In the genomic region with DNA sequence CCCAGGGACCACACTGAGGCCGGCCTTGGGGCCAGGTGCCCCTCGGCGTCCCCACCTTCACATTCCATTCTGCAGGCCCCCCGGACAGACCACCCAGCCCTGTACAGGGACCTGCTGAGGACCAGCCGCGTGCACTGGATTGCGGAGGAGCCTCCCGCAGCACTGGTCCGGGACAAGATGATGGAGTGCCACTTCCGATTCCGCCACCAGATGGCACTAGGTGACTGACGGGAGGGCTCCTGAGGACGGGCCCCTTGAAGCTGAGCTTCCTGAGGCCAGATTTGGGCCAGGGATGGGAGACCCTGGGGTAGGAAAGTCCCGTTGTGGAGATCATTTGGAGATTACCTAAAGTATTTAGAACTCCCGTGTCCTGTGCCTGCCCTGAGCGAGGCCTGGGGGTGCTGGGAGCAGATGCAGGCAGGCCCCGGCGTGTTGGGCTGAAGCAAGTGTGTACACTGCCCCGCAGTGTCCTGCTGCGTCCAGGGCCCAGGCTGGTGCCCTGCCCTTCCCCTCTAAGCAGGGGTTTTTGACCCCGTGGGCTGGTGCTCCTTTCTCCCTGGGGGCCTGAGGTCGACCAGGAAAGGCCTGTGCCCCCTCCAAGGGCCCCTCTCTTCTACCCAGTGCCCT, we compare ENCODE assay signal across 1 cellular context.
TF ChIP-seq lines count a peak whose summit lies in the region.

No MANE protein-coding gene starts in this region.

TF ChIP-seq in GM23338, 12 proteins besides CTCF, POLR2A, EP300 and RAD21 (continued from another document):
- TF ChIP-seq, protein P1, sequence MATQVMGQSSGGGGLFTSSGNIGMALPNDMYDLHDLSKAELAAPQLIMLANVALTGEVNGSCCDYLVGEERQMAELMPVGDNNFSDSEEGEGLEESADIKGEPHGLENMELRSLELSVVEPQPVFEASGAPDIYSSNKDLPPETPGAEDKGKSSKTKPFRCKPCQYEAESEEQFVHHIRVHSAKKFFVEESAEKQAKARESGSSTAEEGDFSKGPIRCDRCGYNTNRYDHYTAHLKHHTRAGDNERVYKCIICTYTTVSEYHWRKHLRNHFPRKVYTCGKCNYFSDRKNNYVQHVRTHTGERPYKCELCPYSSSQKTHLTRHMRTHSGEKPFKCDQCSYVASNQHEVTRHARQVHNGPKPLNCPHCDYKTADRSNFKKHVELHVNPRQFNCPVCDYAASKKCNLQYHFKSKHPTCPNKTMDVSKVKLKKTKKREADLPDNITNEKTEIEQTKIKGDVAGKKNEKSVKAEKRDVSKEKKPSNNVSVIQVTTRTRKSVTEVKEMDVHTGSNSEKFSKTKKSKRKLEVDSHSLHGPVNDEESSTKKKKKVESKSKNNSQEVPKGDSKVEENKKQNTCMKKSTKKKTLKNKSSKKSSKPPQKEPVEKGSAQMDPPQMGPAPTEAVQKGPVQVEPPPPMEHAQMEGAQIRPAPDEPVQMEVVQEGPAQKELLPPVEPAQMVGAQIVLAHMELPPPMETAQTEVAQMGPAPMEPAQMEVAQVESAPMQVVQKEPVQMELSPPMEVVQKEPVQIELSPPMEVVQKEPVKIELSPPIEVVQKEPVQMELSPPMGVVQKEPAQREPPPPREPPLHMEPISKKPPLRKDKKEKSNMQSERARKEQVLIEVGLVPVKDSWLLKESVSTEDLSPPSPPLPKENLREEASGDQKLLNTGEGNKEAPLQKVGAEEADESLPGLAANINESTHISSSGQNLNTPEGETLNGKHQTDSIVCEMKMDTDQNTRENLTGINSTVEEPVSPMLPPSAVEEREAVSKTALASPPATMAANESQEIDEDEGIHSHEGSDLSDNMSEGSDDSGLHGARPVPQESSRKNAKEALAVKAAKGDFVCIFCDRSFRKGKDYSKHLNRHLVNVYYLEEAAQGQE (IDR thresholded peaks at IDR 0.05; ENCODE audit: unreplicated experiment), result no peak
- TF ChIP-seq EZH2 (IDR thresholded peaks at IDR 0.05; ENCODE audit: low read depth, unreplicated experiment) (no peak), ZNF331 (CRISPR knock-in tag; IDR thresholded peaks at IDR 0.05; ENCODE audit: low read depth) (no peak), EZH2phosphoT487 (IDR thresholded peaks at IDR 0.05; ENCODE audit: unreplicated experiment) (no peak), CREB1 (CRISPR knock-in tag; IDR thresholded peaks at IDR 0.05; ENCODE audit: low read depth) (no peak), ZNF114 (CRISPR knock-in tag; IDR thresholded peaks at IDR 0.05) (no peak), JUNB (IDR thresholded peaks at IDR 0.05; ENCODE audit: unreplicated experiment) (no peak), STAT1 (IDR thresholded peaks at IDR 0.05; ENCODE audit: unreplicated experiment) (no peak), NANOG (IDR thresholded peaks at IDR 0.05; ENCODE audit: borderline replicate concordance) (no peak)
- TF ChIP-seq, protein P2, sequence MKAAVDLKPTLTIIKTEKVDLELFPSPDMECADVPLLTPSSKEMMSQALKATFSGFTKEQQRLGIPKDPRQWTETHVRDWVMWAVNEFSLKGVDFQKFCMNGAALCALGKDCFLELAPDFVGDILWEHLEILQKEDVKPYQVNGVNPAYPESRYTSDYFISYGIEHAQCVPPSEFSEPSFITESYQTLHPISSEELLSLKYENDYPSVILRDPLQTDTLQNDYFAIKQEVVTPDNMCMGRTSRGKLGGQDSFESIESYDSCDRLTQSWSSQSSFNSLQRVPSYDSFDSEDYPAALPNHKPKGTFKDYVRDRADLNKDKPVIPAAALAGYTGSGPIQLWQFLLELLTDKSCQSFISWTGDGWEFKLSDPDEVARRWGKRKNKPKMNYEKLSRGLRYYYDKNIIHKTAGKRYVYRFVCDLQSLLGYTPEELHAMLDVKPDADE (IDR thresholded peaks at IDR 0.05), result no peak
- TF ChIP-seq, protein P3, sequence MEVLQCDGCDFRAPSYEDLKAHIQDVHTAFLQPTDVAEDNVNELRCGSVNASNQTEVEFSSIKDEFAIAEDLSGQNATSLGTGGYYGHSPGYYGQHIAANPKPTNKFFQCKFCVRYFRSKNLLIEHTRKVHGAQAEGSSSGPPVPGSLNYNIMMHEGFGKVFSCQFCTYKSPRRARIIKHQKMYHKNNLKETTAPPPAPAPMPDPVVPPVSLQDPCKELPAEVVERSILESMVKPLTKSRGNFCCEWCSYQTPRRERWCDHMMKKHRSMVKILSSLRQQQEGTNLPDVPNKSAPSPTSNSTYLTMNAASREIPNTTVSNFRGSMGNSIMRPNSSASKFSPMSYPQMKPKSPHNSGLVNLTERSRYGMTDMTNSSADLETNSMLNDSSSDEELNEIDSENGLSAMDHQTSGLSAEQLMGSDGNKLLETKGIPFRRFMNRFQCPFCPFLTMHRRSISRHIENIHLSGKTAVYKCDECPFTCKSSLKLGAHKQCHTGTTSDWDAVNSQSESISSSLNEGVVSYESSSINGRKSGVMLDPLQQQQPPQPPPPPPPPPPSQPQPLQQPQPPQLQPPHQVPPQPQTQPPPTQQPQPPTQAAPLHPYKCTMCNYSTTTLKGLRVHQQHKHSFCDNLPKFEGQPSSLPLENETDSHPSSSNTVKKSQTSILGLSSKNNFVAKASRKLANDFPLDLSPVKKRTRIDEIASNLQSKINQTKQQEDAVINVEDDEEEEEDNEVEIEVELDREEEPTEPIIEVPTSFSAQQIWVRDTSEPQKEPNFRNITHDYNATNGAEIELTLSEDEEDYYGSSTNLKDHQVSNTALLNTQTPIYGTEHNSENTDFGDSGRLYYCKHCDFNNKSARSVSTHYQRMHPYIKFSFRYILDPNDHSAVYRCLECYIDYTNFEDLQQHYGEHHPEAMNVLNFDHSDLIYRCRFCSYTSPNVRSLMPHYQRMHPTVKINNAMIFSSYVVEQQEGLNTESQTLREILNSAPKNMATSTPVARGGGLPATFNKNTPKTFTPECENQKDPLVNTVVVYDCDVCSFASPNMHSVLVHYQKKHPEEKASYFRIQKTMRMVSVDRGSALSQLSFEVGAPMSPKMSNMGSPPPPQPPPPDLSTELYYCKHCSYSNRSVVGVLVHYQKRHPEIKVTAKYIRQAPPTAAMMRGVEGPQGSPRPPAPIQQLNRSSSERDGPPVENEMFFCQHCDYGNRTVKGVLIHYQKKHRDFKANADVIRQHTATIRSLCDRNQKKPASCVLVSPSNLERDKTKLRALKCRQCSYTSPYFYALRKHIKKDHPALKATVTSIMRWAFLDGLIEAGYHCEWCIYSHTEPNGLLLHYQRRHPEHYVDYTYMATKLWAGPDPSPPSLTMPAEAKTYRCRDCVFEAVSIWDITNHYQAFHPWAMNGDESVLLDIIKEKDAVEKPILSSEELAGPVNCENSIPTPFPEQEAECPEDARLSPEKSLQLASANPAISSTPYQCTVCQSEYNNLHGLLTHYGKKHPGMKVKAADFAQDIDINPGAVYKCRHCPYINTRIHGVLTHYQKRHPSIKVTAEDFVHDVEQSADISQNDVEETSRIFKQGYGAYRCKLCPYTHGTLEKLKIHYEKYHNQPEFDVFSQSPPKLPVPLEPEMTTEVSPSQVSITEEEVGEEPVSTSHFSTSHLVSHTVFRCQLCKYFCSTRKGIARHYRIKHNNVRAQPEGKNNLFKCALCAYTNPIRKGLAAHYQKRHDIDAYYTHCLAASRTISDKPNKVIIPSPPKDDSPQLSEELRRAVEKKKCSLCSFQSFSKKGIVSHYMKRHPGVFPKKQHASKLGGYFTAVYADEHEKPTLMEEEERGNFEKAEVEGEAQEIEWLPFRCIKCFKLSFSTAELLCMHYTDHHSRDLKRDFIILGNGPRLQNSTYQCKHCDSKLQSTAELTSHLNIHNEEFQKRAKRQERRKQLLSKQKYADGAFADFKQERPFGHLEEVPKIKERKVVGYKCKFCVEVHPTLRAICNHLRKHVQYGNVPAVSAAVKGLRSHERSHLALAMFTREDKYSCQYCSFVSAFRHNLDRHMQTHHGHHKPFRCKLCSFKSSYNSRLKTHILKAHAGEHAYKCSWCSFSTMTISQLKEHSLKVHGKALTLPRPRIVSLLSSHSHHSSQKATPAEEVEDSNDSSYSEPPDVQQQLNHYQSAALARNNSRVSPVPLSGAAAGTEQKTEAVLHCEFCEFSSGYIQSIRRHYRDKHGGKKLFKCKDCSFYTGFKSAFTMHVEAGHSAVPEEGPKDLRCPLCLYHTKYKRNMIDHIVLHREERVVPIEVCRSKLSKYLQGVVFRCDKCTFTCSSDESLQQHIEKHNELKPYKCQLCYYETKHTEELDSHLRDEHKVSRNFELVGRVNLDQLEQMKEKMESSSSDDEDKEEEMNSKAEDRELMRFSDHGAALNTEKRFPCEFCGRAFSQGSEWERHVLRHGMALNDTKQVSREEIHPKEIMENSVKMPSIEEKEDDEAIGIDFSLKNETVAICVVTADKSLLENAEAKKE (CRISPR knock-in tag; IDR thresholded peaks at IDR 0.05), result no peak
